Comparison of ENCODE assay signal across 7 cellular contexts in genomic region chr4:15400911-15401671, GRCh38. TPM values are rescaled to one million over a fixed set of nuclear protein-coding genes. Genes with fewer than 3 reads are reported as not detected.
DNase-seq lines count a peak whose midpoint lies in the region; ATAC-seq and TF ChIP-seq lines count a peak whose summit lies in the region.

No MANE protein-coding gene starts in this region.

- TF ChIP-seq CTCF in gastroesophageal sphincter (IDR thresholded peaks at IDR 0.05): peak in 1 of 4 experiments; percentile 25
- TF ChIP-seq CTCF in sigmoid colon (IDR thresholded peaks at IDR 0.05): no peak

- H3K9me3 ChIP-seq in gastroesophageal sphincter (no peaks in the 10 kb centered on the region), sigmoid colon (no peaks in the 10 kb centered on the region)

- 19 to 60% methylated on average over 4 to 9 of the region's 9 CpGs for WGBS in gastroesophageal sphincter (ENCODE audit: low coverage in 1 of 2), 2 donors
- 33 to 64% methylated on average over 9 of the region's 9 CpGs for WGBS in sigmoid colon, 2 donors

- peak overlapping the region; percentile 71 to 97 (median 76) for H3K27ac ChIP-seq in gastroesophageal sphincter
- H3K27ac ChIP-seq in sigmoid colon: peak overlapping the region; percentile 52 to 78 (median 64)

- peak overlapping the region; percentile 76 for H3K4me3 Mint-ChIP-seq in activated CD4-positive, alpha-beta T cell treated with anti-CD3 and anti-CD28 coated beads, Interleukin-2, amount 10 ng/mL, durations not matched to agents 24 days and 14 days

- DNase-seq in activated CD4-positive, alpha-beta T cell treated with anti-CD3 and anti-CD28 coated beads, Interleukin-2, amount 10 ng/mL, durations not matched to agents 24 days and 14 days: peak; percentile 69
- DNase-seq in sigmoid colon (peak; percentile 72), NCI-H446 treated with DMSO at 0.1 percent for 48 hours (lab: John Stamatoyannopoulos, UW) (no peak), retina (no peak)

- no peak overlapping the region for H3K4me3 ChIP-seq in gastroesophageal sphincter
- no peak overlapping the region for H3K4me3 ChIP-seq in sigmoid colon

- H3K27me3 ChIP-seq in gastroesophageal sphincter (no peaks in the 10 kb centered on the region), sigmoid colon (no peaks in the 10 kb centered on the region)

- ATAC-seq in GM19043 (IDR thresholded peaks at IDR 0.05; ENCODE audit: low read depth, unreplicated experiment) (peak; percentile 52), HG03520 (IDR thresholded peaks at IDR 0.05; ENCODE audit: unreplicated experiment) (peak; percentile 55), gastroesophageal sphincter (peak; percentile 86)

- H3K36me3 Mint-ChIP-seq in activated CD4-positive, alpha-beta T cell treated with anti-CD3 and anti-CD28 coated beads, Interleukin-2, amount 10 ng/mL, durations not matched to agents 24 days and 14 days (ENCODE audit: low read depth): no peaks in the 10 kb centered on the region

- H3K36me3 ChIP-seq in gastroesophageal sphincter (no peaks in the 10 kb centered on the region), sigmoid colon (no peaks in the 10 kb centered on the region)

- peaks cover 19 to 77% (median 33%) of the 10 kb centered on the region in 3 donors for H3K4me1 ChIP-seq in gastroesophageal sphincter
- peaks cover 0 to 62% (median 50%) of the 10 kb centered on the region in 4 donors for H3K4me1 ChIP-seq in sigmoid colon

- no peak for TF ChIP-seq EP300 in gastroesophageal sphincter (IDR thresholded peaks at IDR 0.05)
- no peak for TF ChIP-seq EP300 in sigmoid colon (IDR thresholded peaks at IDR 0.05)

- H3K27ac Mint-ChIP-seq in activated CD4-positive, alpha-beta T cell treated with anti-CD3 and anti-CD28 coated beads, Interleukin-2, amount 10 ng/mL, durations not matched to agents 24 days and 14 days: peak overlapping the region; percentile 17

- intact Hi-C loops in activated CD4-positive, alpha-beta T cell treated with anti-CD3 and anti-CD28 coated beads, Interleukin-2, amount 10 ng/mL, durations not matched to agents 24 days and 14 days (cut with micrococcal nuclease): no loop called here
- intact Hi-C loops in sigmoid colon (cut with DNase I): no loop called here

- peaks cover 20% of the 10 kb centered on the region for H3K4me1 Mint-ChIP-seq in activated CD4-positive, alpha-beta T cell treated with anti-CD3 and anti-CD28 coated beads, Interleukin-2, amount 10 ng/mL, durations not matched to agents 24 days and 14 days

- no peaks in the 10 kb centered on the region for H3K9me3 Mint-ChIP-seq in activated CD4-positive, alpha-beta T cell treated with anti-CD3 and anti-CD28 coated beads, Interleukin-2, amount 10 ng/mL, durations not matched to agents 24 days and 14 days

- peaks cover 6% of the 10 kb centered on the region for H3K27me3 Mint-ChIP-seq in activated CD4-positive, alpha-beta T cell treated with anti-CD3 and anti-CD28 coated beads, Interleukin-2, amount 10 ng/mL, durations not matched to agents 24 days and 14 days

- TF ChIP-seq POLR2A in gastroesophageal sphincter (IDR thresholded peaks at IDR 0.05) (no peak), sigmoid colon (IDR thresholded peaks at IDR 0.05) (no peak)

RNA-seq across cellular contexts. Expression of gene C1QTNF7, which starts 26.7 kb away (rescaled TPM):
- total RNA-seq in activated CD4-positive, alpha-beta T cell treated with anti-CD3 and anti-CD28 coated beads, Interleukin-2, amount 10 ng/mL, durations not matched to agents 24 days and 14 days: not detected in 2 replicates
- 10 to 100 TPM; 21.1 to 52.1 (median 37.6) TPM for total RNA-seq in gastroesophageal sphincter
- 10 to 100 TPM; 11.0 to 36.8 (median 18.9) TPM for total RNA-seq in sigmoid colon
- polyA plus RNA-seq in sigmoid colon: 1 to 10 TPM in 2 of 3 donors, under 1 TPM in 1; 0.46 to 2.4 (median 1.2) TPM

Comparison
In these comparisons a context has a peak if more than half of its experiments do, and no peak if none do; other contexts are left out.
1. DNase-seq: peak in activated CD4-positive, alpha-beta T cell treated with anti-CD3 and anti-CD28 coated beads, Interleukin-2, amount 10 ng/mL, durations not matched to agents 24 days and 14 days (single experiment) and sigmoid colon (single experiment); none in NCI-H446 treated with DMSO at 0.1 percent for 48 hours (single experiment) and retina (single experiment).
2. RNA of gene C1QTNF7, which starts 26.7 kb away (total RNA-seq): 21.1 to 52.1 TPM in gastroesophageal sphincter and 11.0 to 36.8 TPM in sigmoid colon; not detected in activated CD4-positive, alpha-beta T cell treated with anti-CD3 and anti-CD28 coated beads, Interleukin-2, amount 10 ng/mL, durations not matched to agents 24 days and 14 days; every median in the first group is over 10 times any median in the second.
3. Peak in every context shown above with its lines, with median percentiles within 50 percentile points of each other: ATAC-seq.